Comparison of ENCODE assay signal across 19 cellular contexts in genomic region chr2:43190305-43191052, GRCh38. TPM values are rescaled to one million over a fixed set of nuclear protein-coding genes. Genes with fewer than 3 reads are reported as not detected.
DNase-seq lines count a peak whose midpoint lies in the region; ATAC-seq, FAIRE-seq and TF ChIP-seq lines count a peak whose summit lies in the region.
"Had no signal": no experiment of that assay in that cellular context is flagged by ENCODE, and none has a peak within 500 bp of the region (broad histone marks: within the 10 kb centered on the region; RNA-seq: fewer than 3 reads in every experiment).

No MANE protein-coding gene starts in this region.

- CTCF ChIA-PET in A549 (lab: Yijun Ruan, JAX): interaction anchor here (0.7 to 2.7 kb wide), 4 partner anchors 11 to 122 kb away, joined by 3 to 6 read pairs (median 4); no protein-coding TSS in a partner anchor
- CTCF ChIA-PET in naive thymus-derived CD4-positive, alpha-beta T cell (lab: Charles Lee): no interaction called here

- H3K27me3 Mint-ChIP-seq in central memory CD8-positive, alpha-beta T cell: no peaks in the 10 kb centered on the region
- H3K27me3 Mint-ChIP-seq in naive thymus-derived CD4-positive, alpha-beta T cell: no peaks in the 10 kb centered on the region
- no peaks in the 10 kb centered on the region for H3K27me3 Mint-ChIP-seq in T-helper 2 cell treated with Interferon-gamma antibody and Interleukin-4, amounts not matched to agents 5 μg/mL and 100 μg/mL, for 36 hours (ENCODE audit: low read depth)

- no peak for TF ChIP-seq EP300 in A549 (IDR thresholded peaks at IDR 0.05)

- no peaks in the 10 kb centered on the region for H3K27me3 ChIP-seq in naive thymus-derived CD4-positive, alpha-beta T cell (ENCODE audit: control insufficient read depth in 2 of 2, insufficient read depth in 2 of 2, low read length in 2 of 2)

- H3K4me2 ChIP-seq in A549: no peak overlapping the region

- H3K9me3 Mint-ChIP-seq in central memory CD8-positive, alpha-beta T cell: no peaks in the 10 kb centered on the region
- H3K9me3 Mint-ChIP-seq in naive thymus-derived CD4-positive, alpha-beta T cell: no peaks in the 10 kb centered on the region
- no peaks in the 10 kb centered on the region for H3K9me3 Mint-ChIP-seq in T-helper 2 cell treated with Interferon-gamma antibody and Interleukin-4, amounts not matched to agents 5 μg/mL and 100 μg/mL, for 36 hours

- no peak for TF ChIP-seq RAD21 in A549 (conservative IDR thresholded peaks at IDR 0.05 in 1 of 2, IDR thresholded peaks at IDR 0.05 in 1 of 2)

- TF ChIP-seq POLR2A in A549 (IDR thresholded peaks at IDR 0.05; ENCODE audit: low read length): no peak

- WGBS in A549 (ENCODE audit: missing lambda C conversion rate): 83% methylated on average over 6 of the region's 10 CpGs

- POLR2A ChIA-PET in A549 (lab: Yijun Ruan, JAX): no interaction called here
- POLR2A ChIA-PET in naive thymus-derived CD4-positive, alpha-beta T cell (lab: Charles Lee): interaction anchor here (12.3 to 13.1 kb wide), 3 partner anchors 15 to 60 kb away, joined by 120 to 543 read pairs (median 531); partner anchors contain the start of gene ZFP36L2

- no peaks in the 10 kb centered on the region for H3K9me3 ChIP-seq in A549
- H3K9me3 ChIP-seq in naive thymus-derived CD4-positive, alpha-beta T cell (ENCODE audit: control insufficient read depth in 2 of 3, low read length in 3 of 3): no peaks in the 10 kb centered on the region

- DNase-seq in A549 (ENCODE audit: low read depth in 1 of 2, low spot score in 1 of 2) (no peak), OCI-M1 (lab: John Stamatoyannopoulos, UW) (peak; percentile 91), NCI-H345 (lab: John Stamatoyannopoulos, UW) (no peak), posterior vena cava (ENCODE audit: low spot score) (no peak), retina (no peak)
- no peak for DNase-seq in central memory CD8-positive, alpha-beta T cell (ENCODE audit: low spot score in 2 of 2)
- DNase-seq in naive thymus-derived CD4-positive, alpha-beta T cell: no peak
- DNase-seq in T-helper 2 cell treated with Interferon-gamma antibody and Interleukin-4, amounts not matched to agents 5 μg/mL and 100 μg/mL, for 36 hours (ENCODE audit: low spot score): no peak
- DNase-seq: DMS53, KG1, NCI-H1048, NCI-H146, NCI-H2227 treated with DMSO at 0.1 percent for 48 hours, NCI-H69, SHP77 had no signal

- peaks cover 5% of the 10 kb centered on the region for H3K36me3 Mint-ChIP-seq in central memory CD8-positive, alpha-beta T cell (ENCODE audit: insufficient read depth)
- peaks cover 0 to 5% (median 0%) of the 10 kb centered on the region in 5 donors for H3K36me3 Mint-ChIP-seq in naive thymus-derived CD4-positive, alpha-beta T cell
- H3K36me3 Mint-ChIP-seq in T-helper 2 cell treated with Interferon-gamma antibody and Interleukin-4, amounts not matched to agents 5 μg/mL and 100 μg/mL, for 36 hours (ENCODE audit: low read depth): no peaks in the 10 kb centered on the region

- no peak for TF ChIP-seq CTCF in A549 (IDR thresholded peaks at IDR 0.05)

- H3K27ac Mint-ChIP-seq in central memory CD8-positive, alpha-beta T cell (ENCODE audit: low read depth): peak overlapping the region; percentile 51
- peak overlapping the region in 5 of 9 donors; percentile 17 to 69 (median 66) for H3K27ac Mint-ChIP-seq in naive thymus-derived CD4-positive, alpha-beta T cell
- H3K27ac Mint-ChIP-seq in T-helper 2 cell treated with Interferon-gamma antibody and Interleukin-4, amounts not matched to agents 5 μg/mL and 100 μg/mL, for 36 hours: no peak overlapping the region

- H3K4me3 Mint-ChIP-seq in central memory CD8-positive, alpha-beta T cell: no peak overlapping the region
- H3K4me3 Mint-ChIP-seq in naive thymus-derived CD4-positive, alpha-beta T cell: no peak overlapping the region
- H3K4me3 Mint-ChIP-seq in T-helper 2 cell treated with Interferon-gamma antibody and Interleukin-4, amounts not matched to agents 5 μg/mL and 100 μg/mL, for 36 hours: no peak overlapping the region
- H3K4me3 Mint-ChIP-seq: CD14-positive monocyte had no signal

- H3K4me3 ChIP-seq in A549: no peak overlapping the region
- H3K4me3 ChIP-seq in naive thymus-derived CD4-positive, alpha-beta T cell (ENCODE audit: low read length): no peak overlapping the region
- H3K4me3 ChIP-seq: GM12878 had no signal

- peak overlapping the region; percentile 30 to 73; a peak in 4 of 6 replicates for H3K27ac ChIP-seq in A549
- no peak overlapping the region for H3K27ac ChIP-seq in naive thymus-derived CD4-positive, alpha-beta T cell (ENCODE audit: low read depth, low read length)
- H3K27ac ChIP-seq: 22Rv1 had no signal

- FAIRE-seq in A549 (lab: Jason Lieb, UNC): no peak
- FAIRE-seq: GM12878, GM18507 had no signal

- intact Hi-C loops in naive thymus-derived CD4-positive, alpha-beta T cell (cut with micrococcal nuclease): no loop called here
- intact Hi-C loops in posterior vena cava (cut with DNase I): no loop called here

- ATAC-seq in A549: no peak
- ATAC-seq in central memory CD8-positive, alpha-beta T cell (replicated peaks; ENCODE audit: extremely low read depth, poor library complexity, severe bottlenecking): no peak
- ATAC-seq in naive thymus-derived CD4-positive, alpha-beta T cell: no peak
- ATAC-seq: GM12878 had no signal

- H3K4me1 Mint-ChIP-seq in central memory CD8-positive, alpha-beta T cell: peaks cover 40% of the 10 kb centered on the region
- peaks cover 37 to 88% (median 61%) of the 10 kb centered on the region in 7 donors for H3K4me1 Mint-ChIP-seq in naive thymus-derived CD4-positive, alpha-beta T cell
- H3K4me1 Mint-ChIP-seq in T-helper 2 cell treated with Interferon-gamma antibody and Interleukin-4, amounts not matched to agents 5 μg/mL and 100 μg/mL, for 36 hours (ENCODE audit: low read depth): peaks cover 30% of the 10 kb centered on the region

- no peaks in the 10 kb centered on the region for H3K36me3 ChIP-seq in naive thymus-derived CD4-positive, alpha-beta T cell (ENCODE audit: control insufficient read depth in 2 of 3, insufficient read depth in 3 of 3, low read length in 3 of 3)

- H3K4me1 ChIP-seq in A549: peaks cover 44% of the 10 kb centered on the region
- peaks cover 42 to 78% of the 10 kb centered on the region in 2 donors for H3K4me1 ChIP-seq in naive thymus-derived CD4-positive, alpha-beta T cell (ENCODE audit: control insufficient read depth in 2 of 2, insufficient read depth in 2 of 2, low read length in 2 of 2)

TF ChIP-seq in A549, 52 proteins besides CTCF, POLR2A, EP300 and RAD21 (continues in another document):
- TF ChIP-seq ATOH8 (CRISPR knock-in tag; IDR thresholded peaks at IDR 0.05; ENCODE audit: low read depth) (no peak), CEBPB (IDR thresholded peaks at IDR 0.05) (no peak), ELK1 (IDR thresholded peaks at IDR 0.05; ENCODE audit: low read depth, low read length) (no peak), USF2 (IDR thresholded peaks at IDR 0.05) (no peak), EHMT2 (IDR thresholded peaks at IDR 0.05; ENCODE audit: low read depth) (no peak), HES2 (IDR thresholded peaks at IDR 0.05) (no peak), FOSB (CRISPR knock-in tag; IDR thresholded peaks at IDR 0.05) (no peak), FOXS1 (CRISPR knock-in tag; IDR thresholded peaks at IDR 0.05) (no peak), FOSL2 (IDR thresholded peaks at IDR 0.05) (no peak), FOSL2 (CRISPR knock-in tag; IDR thresholded peaks at IDR 0.05) (no peak), BCL3 (IDR thresholded peaks at IDR 0.05) (no peak)

RNA-seq across cellular contexts. Expression of gene ZFP36L2, which starts 35.9 kb away (rescaled TPM):
- polyA plus RNA-seq in A549 (2011; rRNA removed) (10.5 and 14.9 TPM in 2 replicates), A549 (2017; fragmentation: RNase III; extraction: RNeasy Plus Mini Kit Qiagen cat#74134 plus additional on column Dnase treatment) (14.5 to 18.2 TPM (median 17.3 TPM) in 3 replicates)
- 8.8 and 14.8 TPM in 2 replicates for polyA plus RNA-seq in A549 (2012; cell fraction: cytosol; rRNA removed)
- polyA plus RNA-seq in A549 (2012; cell fraction: nucleus; rRNA removed): 9.8 and 17.6 TPM in 2 replicates
- 3.3 and 4.0 TPM in 2 replicates for polyA minus RNA-seq in A549 (2011; rRNA and poly(A)+ RNA removed)
- 100 to 1,000 TPM; 231 to 747 (median 389) TPM for total RNA-seq in naive thymus-derived CD4-positive, alpha-beta T cell
- 100 to 1,000 TPM; 252 to 411 TPM for polyA plus RNA-seq in naive thymus-derived CD4-positive, alpha-beta T cell
- total RNA-seq in posterior vena cava: 100 to 1,000 TPM; 123 to 148 TPM
